1 cellular context compared by ENCODE assay signal in the genomic region with DNA sequence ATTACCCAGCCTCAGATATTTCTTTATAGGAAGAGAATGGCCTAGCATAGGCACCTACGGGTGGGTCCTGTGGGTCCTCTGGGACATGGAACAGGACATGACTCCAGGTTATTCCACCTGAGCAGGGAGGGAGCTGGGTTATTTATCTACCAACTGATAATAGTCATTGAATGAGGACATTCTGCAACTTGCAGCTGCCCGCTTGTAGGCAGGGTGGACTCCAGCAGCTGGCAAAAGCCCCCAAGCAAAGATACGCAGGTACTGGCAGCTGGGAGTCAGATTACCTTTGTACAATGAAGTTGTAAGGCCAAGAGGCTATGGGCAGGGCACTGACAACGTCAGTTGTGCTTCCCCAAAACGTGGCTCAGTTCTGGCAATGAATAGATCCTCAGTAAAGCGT.
TF ChIP-seq lines count a peak whose summit lies in the region.

No MANE protein-coding gene starts in this region.

TF ChIP-seq in GM23338, 12 proteins besides CTCF, POLR2A, EP300 and RAD21 (continued from another document):
- TF ChIP-seq ZNF462 (CRISPR knock-in tag; IDR thresholded peaks at IDR 0.05) (no peak), ZNF331 (CRISPR knock-in tag; IDR thresholded peaks at IDR 0.05; ENCODE audit: low read depth) (no peak)
